Comparison of ENCODE assay signal across 11 cellular contexts in the genomic region with DNA sequence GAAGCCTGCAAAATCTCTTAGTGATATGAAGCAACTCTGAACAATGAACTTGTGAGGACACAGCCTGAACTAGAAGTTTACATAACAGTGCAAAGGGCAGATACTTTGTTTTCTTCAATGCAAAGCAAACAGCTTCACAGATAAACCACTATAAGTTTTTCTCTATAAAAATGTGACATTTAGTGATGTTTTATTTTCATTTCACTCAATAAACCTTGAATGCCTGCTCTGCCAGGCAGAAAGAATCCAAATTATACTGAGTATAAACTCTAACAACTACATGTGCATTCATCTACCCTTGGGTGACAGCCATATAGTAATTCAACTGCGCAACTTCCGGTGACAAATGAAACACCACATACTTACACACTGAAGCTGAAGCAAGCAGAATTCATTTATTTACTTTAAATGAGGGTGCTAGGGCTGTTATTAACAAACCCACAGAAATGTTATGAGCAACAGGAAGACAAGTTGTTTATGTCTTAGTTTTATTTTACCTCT. TPM values are rescaled to one million over a fixed set of nuclear protein-coding genes. Genes with fewer than 3 reads are reported as not detected.
DNase-seq lines count a peak whose midpoint lies in the region; ATAC-seq, FAIRE-seq and TF ChIP-seq lines count a peak whose summit lies in the region.
"Had no signal": no experiment of that assay in that cellular context is flagged by ENCODE, and none has a peak within 500 bp of the region (broad histone marks: within the 10 kb centered on the region; RNA-seq: fewer than 3 reads in every experiment).

No MANE protein-coding gene starts in this region.

- FAIRE-seq in HepG2 (lab: Jason Lieb, UNC), result peak; percentile 82

- no TSS peak for BruUV-seq in A673 (replicated peaks; lab: Mats Ljungman, UMichigan)
- BruUV-seq in HepG2 (replicated peaks; lab: Mats Ljungman, UMichigan), result no TSS peak

- H3K27me3 ChIP-seq in A673 (replicated peaks; ENCODE audit: insufficient read depth, low read depth, low read length, poor library complexity) (no peaks in the 10 kb centered on the region), HepG2 (ENCODE audit: control insufficient read depth in 1 of 2, insufficient read depth in 2 of 2, low read length in 2 of 2) (no peaks in the 10 kb centered on the region)

- H3K27ac ChIP-seq in A673 (ENCODE audit: low read depth, low read length, poor library complexity, severe bottlenecking) (peak overlapping the region; percentile 57), HepG2 (ENCODE audit: extremely low read length, insufficient read depth, low read length) (peak overlapping the region; percentile 89)

- in situ Hi-C loops in astrocyte of the cerebellum (cut with HindIII; ENCODE audit: low sequenced_read_pairs), result no loop called here
- in situ Hi-C loops in HepG2 (cut with HindIII; ENCODE audit: extremely low pct_ligation_motif_present, low pct_unique_long_range_greater_than_20kb), result no loop called here

- POLR2A ChIA-PET in A673 (lab: Charles Lee; ENCODE audit: low non-redundant PET), result no interaction called here
- POLR2A ChIA-PET in HepG2 (lab: Yijun Ruan, JAX), result interaction anchor here (1.1 to 4.5 kb wide), 3 partner anchors 10 to 332 kb away, joined by 3 to 48 read pairs (median 6); a partner anchor contains a TSS

- H2AFZ ChIP-seq in HepG2 (ENCODE audit: low read length), result peak overlapping the region; percentile 85

- CTCF ChIA-PET in A673 (lab: Charles Lee), result no interaction called here
- CTCF ChIA-PET in HepG2 (lab: Yijun Ruan, JAX; ENCODE audit: low intra/inter-chr PET ratio, low total read pairs), result no interaction called here

- peak overlapping the region; percentile 73 for H3K4me2 ChIP-seq in HepG2 (ENCODE audit: low read depth, low read length)

- TF ChIP-seq EP300 in HepG2 (IDR thresholded peaks at IDR 0.05; ENCODE audit: low read depth in 2 of 2, low read length in 2 of 2), result peak in 1 of 2 experiments; percentile 77; a peak in 1 of 4 replicates
- TF ChIP-seq EP300 in HepG2 (CRISPR knock-in tag; IDR thresholded peaks at IDR 0.05; ENCODE audit: borderline replicate concordance), result no peak

- peak overlapping the region; percentile 20 for H3K9ac ChIP-seq in HepG2 (ENCODE audit: insufficient read depth, low read depth, low read length)

- H3K4me1 ChIP-seq in A673 (ENCODE audit: insufficient read depth, low read length, poor library complexity, severe bottlenecking) (peaks cover 19% of the 10 kb centered on the region), HepG2 (ENCODE audit: insufficient read depth, low read length) (peaks cover 58% of the 10 kb centered on the region)

- ATAC-seq in HepG2 (peak; percentile 89), GM21529 (IDR thresholded peaks at IDR 0.05; ENCODE audit: unreplicated experiment) (no peak), HG02885 (IDR thresholded peaks at IDR 0.05; ENCODE audit: poor library complexity, unreplicated experiment) (no peak), HG02678 (IDR thresholded peaks at IDR 0.05; ENCODE audit: unreplicated experiment) (no peak)

- no peak for TF ChIP-seq RAD21 in HepG2 (CRISPR knock-in tag; IDR thresholded peaks at IDR 0.05)

- H4K20me1 ChIP-seq in HepG2 (ENCODE audit: insufficient read depth, low read length), result no peaks in the 10 kb centered on the region

- intact Hi-C loops in A673 (cut with micrococcal nuclease; ENCODE audit: unreplicated experiment), result no loop called here
- intact Hi-C loops in HepG2 (cut with micrococcal nuclease; ENCODE audit: unreplicated experiment), result no loop called here

- H3K36me3 ChIP-seq in A673 (ENCODE audit: insufficient read depth, low read length, poor library complexity, severe bottlenecking) (no peaks in the 10 kb centered on the region), HepG2 (replicated peaks in 1 of 2; ENCODE audit: control insufficient read depth in 1 of 2, insufficient read depth in 2 of 2, low read length in 2 of 2) (peaks cover 1 to 13% of the 10 kb centered on the region in 2 experiments; a peak in 2 of 5 replicates)

- H3K4me3 ChIP-seq in A673 (ENCODE audit: low read depth, low read length, poor library complexity, severe bottlenecking), result no peak overlapping the region
- no peak overlapping the region for H3K4me3 ChIP-seq in astrocyte of the cerebellum (ENCODE audit: low read depth, low read length)
- H3K4me3 ChIP-seq in HepG2 (replicated peaks in 1 of 3; ENCODE audit: insufficient read depth in 1 of 3, low read depth in 2 of 3, low read length in 3 of 3), result peak overlapping the region in 1 of 3 experiments; percentile 41; a peak in 1 of 6 replicates

- peak; percentile 73 for DNase-seq in A673 (ENCODE audit: low spot score)
- DNase-seq in HuH-7 (ENCODE audit: low spot score), result peak; percentile 28
- peak; percentile 8 for DNase-seq in astrocyte of the cerebellum (ENCODE audit: low read depth)
- DNase-seq in HepG2 (ENCODE audit: low spot score), result peak; percentile 86
- DNase-seq in activated naive CD4-positive, alpha-beta T cell (lab: John Stamatoyannopoulos, UW), result no peak
- DNase-seq: activated CD8-positive, alpha-beta memory T cell treated with anti-CD3 and anti-CD28 coated beads, Interleukin-2, amount 50 U/mL, for 4 hours; C1 segment of cervical spinal cord; effector CD8-positive, alpha-beta T cell had no signal

- WGBS in HepG2 (ENCODE audit: low lambda C conversion rate), result 14% methylated on average over 2 of the region's 2 CpGs

- TF ChIP-seq POLR2A in HepG2 (IDR thresholded peaks at IDR 0.05; ENCODE audit: insufficient read depth in 1 of 2, low read depth in 2 of 2, low read length in 2 of 2), result no peak

- H3K79me2 ChIP-seq in HepG2 (ENCODE audit: insufficient read depth, low read length), result peaks cover 6% of the 10 kb centered on the region

- no peaks in the 10 kb centered on the region for H3K9me3 ChIP-seq in A673 (ENCODE audit: low read depth, low read length, poor library complexity, severe bottlenecking)
- no peaks in the 10 kb centered on the region for H3K9me3 ChIP-seq in HepG2 (ENCODE audit: low read length)

- TF ChIP-seq CTCF in A673 (conservative IDR thresholded peaks at IDR 0.05; ENCODE audit: low read depth, low read length), result no peak
- no peak for TF ChIP-seq CTCF in astrocyte of the cerebellum (IDR thresholded peaks at IDR 0.05; ENCODE audit: low read depth, low read length, missing control alignments)
- no peak for TF ChIP-seq CTCF in HepG2 (CRISPR knock-in tag; IDR thresholded peaks at IDR 0.05)

TF ChIP-seq in HepG2, 621 proteins besides CTCF, POLR2A, EP300 and RAD21 (continues in another document):
- TF ChIP-seq ZNF598 (CRISPR knock-in tag; IDR thresholded peaks at IDR 0.05; ENCODE audit: borderline replicate concordance), result no peak

RNA-seq across cellular contexts. Expression of a gene that starts 10.3 kb away (rescaled TPM):
- total RNA-seq in A673 (2021) (8.8 and 9.7 TPM in 2 replicates), HepG2 (2016; rRNA removed; fragmentation: Illumina TruSeq; extraction: Trizol) (11.4 and 12.4 TPM in 2 replicates)
- total RNA-seq in HepG2 (2016; cell fraction: cytosol; rRNA removed; fragmentation: Illumina TruSeq; extraction: Trizol; ENCODE audit: low read depth), result 3.3 and 4.0 TPM in 2 replicates
- total RNA-seq in HepG2 (2016; cell fraction: insoluble cytoplasmic fraction; rRNA removed; fragmentation: Illumina TruSeq; extraction: Trizol), result 9.6 and 11.0 TPM in 2 replicates
- total RNA-seq in HepG2 (2016; cell fraction: membrane; rRNA removed; fragmentation: Illumina TruSeq; extraction: Trizol), result 7.1 and 7.7 TPM in 2 replicates
- total RNA-seq in HepG2 (2016; cell fraction: nucleus; rRNA removed; fragmentation: Illumina TruSeq; extraction: Trizol), result 10.9 and 11.0 TPM in 2 replicates
- 25.3 and 27.2 TPM in 2 replicates for polyA plus RNA-seq in HepG2 (2011; rRNA removed)
- polyA plus RNA-seq in HepG2 (2011; cell fraction: cytosol; rRNA removed), result 20.2 and 21.1 TPM in 2 replicates
- 14.4 and 15.0 TPM in 2 replicates for polyA plus RNA-seq in HepG2 (2011; cell fraction: nucleus; rRNA removed)
- polyA plus RNA-seq in HepG2 (2012), result 10.1 and 10.6 TPM in 2 replicates
- 2.5 and 2.6 TPM in 2 replicates for polyA plus RNA-seq in HepG2 (2016; cell fraction: cytosol; fragmentation: Illumina TruSeq; extraction: Trizol; ENCODE audit: low read depth)
- polyA plus RNA-seq in HepG2 (2016; cell fraction: insoluble cytoplasmic fraction; fragmentation: Illumina TruSeq; extraction: Trizol; ENCODE audit: low read depth), result 17.4 and 17.9 TPM in 2 replicates
- 4.7 and 4.9 TPM in 2 replicates for polyA plus RNA-seq in HepG2 (2016; cell fraction: membrane; fragmentation: Illumina TruSeq; extraction: Trizol; ENCODE audit: low read depth)
- polyA plus RNA-seq in HepG2 (2016; cell fraction: nucleus; fragmentation: Illumina TruSeq; extraction: Trizol; ENCODE audit: insufficient read depth, low read depth), result 16.0 and 16.8 TPM in 2 replicates
- 7.5 and 22.8 TPM in 2 replicates for polyA minus RNA-seq in HepG2 (2011; rRNA and poly(A)+ RNA removed; ENCODE audit: low replicate concordance)
- 8.2 and 8.5 TPM in 2 replicates for polyA minus RNA-seq in HepG2 (2011; cell fraction: cytosol; rRNA and poly(A)+ RNA removed)
- 29.7 and 35.1 TPM in 2 replicates for polyA minus RNA-seq in HepG2 (2011; cell fraction: nucleus; rRNA and poly(A)+ RNA removed)

RNA-seq across cellular contexts. Expression of a gene that starts 58.9 kb away (rescaled TPM):
- total RNA-seq in A673 (2021), result 3.7 and 5.2 TPM in 2 replicates
- total RNA-seq in HepG2 (2016; rRNA removed; fragmentation: Illumina TruSeq; extraction: Trizol), result not detected in 2 replicates
- total RNA-seq in HepG2 (2016; cell fraction: cytosol; rRNA removed; fragmentation: Illumina TruSeq; extraction: Trizol; ENCODE audit: low read depth), result not detected in 2 replicates
- total RNA-seq in HepG2 (2016; cell fraction: insoluble cytoplasmic fraction; rRNA removed; fragmentation: Illumina TruSeq; extraction: Trizol), result not detected in 2 replicates
- not detected in 2 replicates for total RNA-seq in HepG2 (2016; cell fraction: membrane; rRNA removed; fragmentation: Illumina TruSeq; extraction: Trizol)
- total RNA-seq in HepG2 (2016; cell fraction: nucleus; rRNA removed; fragmentation: Illumina TruSeq; extraction: Trizol), result not detected in 2 replicates
- 0.05 TPM in 1 of 2 replicates, not detected in the other for polyA plus RNA-seq in HepG2 (2011; rRNA removed)
- polyA plus RNA-seq in HepG2 (2011; cell fraction: cytosol; rRNA removed), result 0.01 TPM in 2 replicates
- 0.06 and 0.19 TPM in 2 replicates for polyA plus RNA-seq in HepG2 (2011; cell fraction: nucleus; rRNA removed)
- polyA plus RNA-seq in HepG2 (2012), result 0.04 TPM in 1 of 2 replicates, not detected in the other
- not detected in 2 replicates for polyA plus RNA-seq in HepG2 (2016; cell fraction: cytosol; fragmentation: Illumina TruSeq; extraction: Trizol; ENCODE audit: low read depth)
- polyA plus RNA-seq in HepG2 (2016; cell fraction: insoluble cytoplasmic fraction; fragmentation: Illumina TruSeq; extraction: Trizol; ENCODE audit: low read depth), result not detected in 2 replicates
- polyA plus RNA-seq in HepG2 (2016; cell fraction: membrane; fragmentation: Illumina TruSeq; extraction: Trizol; ENCODE audit: low read depth), result not detected in 2 replicates
- not detected in 2 replicates for polyA plus RNA-seq in HepG2 (2016; cell fraction: nucleus; fragmentation: Illumina TruSeq; extraction: Trizol; ENCODE audit: insufficient read depth, low read depth)
- 0.06 and 0.80 TPM in 2 replicates for polyA minus RNA-seq in HepG2 (2011; rRNA and poly(A)+ RNA removed; ENCODE audit: low replicate concordance)
- not detected in 2 replicates for polyA minus RNA-seq in HepG2 (2011; cell fraction: cytosol; rRNA and poly(A)+ RNA removed)
- polyA minus RNA-seq in HepG2 (2011; cell fraction: nucleus; rRNA and poly(A)+ RNA removed), result 0.13 and 0.37 TPM in 2 replicates

Comparison
In these comparisons a context has a peak if more than half of its experiments do, and no peak if none do; other contexts are left out.
1. DNase-seq: peak in A673 (single experiment), HuH-7 (single experiment), astrocyte of the cerebellum (single experiment) and HepG2 (single experiment); none in activated naive CD4-positive, alpha-beta T cell (0 of 4).